Comparison of ENCODE assay signal across 18 cellular contexts in the genomic region with DNA sequence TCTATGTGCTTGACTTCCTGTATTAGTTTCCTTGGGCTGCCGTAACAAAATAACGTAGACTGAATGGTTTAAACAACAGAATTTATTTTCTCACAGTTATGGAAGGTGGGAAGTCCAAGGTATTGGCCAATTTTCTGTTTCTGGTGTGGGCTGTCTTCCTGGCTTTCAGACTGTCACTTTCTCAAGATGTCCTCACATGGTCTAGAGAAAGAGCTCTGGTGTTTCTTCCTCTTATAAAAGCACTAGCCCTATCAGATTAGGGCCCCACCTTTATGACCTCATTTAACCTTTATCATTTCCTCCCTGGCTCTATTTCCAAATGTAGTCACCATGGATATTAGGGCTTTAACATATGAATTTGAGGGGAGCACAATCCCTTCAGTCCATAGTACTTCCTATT. TPM values are rescaled to one million over a fixed set of nuclear protein-coding genes. Genes with fewer than 3 reads are reported as not detected.
A peak's percentile ranks its signal among the peaks of the same experiment; 100 is the strongest.
DNase-seq lines count a peak whose midpoint lies in the region; ATAC-seq and FAIRE-seq lines count a peak whose summit lies in the region.
"Had no signal": no experiment of that assay in that cellular context is flagged by ENCODE, and none has a peak within 500 bp of the region (broad histone marks: within the 10 kb centered on the region; RNA-seq: fewer than 3 reads in every experiment).

No MANE protein-coding gene starts in this region.

- peak; percentile 67 for ATAC-seq in left colon
- no peak for ATAC-seq in GM21737 (IDR thresholded peaks at IDR 0.05; ENCODE audit: unreplicated experiment)

- H3K27me3 ChIP-seq in effector memory CD4-positive, alpha-beta T cell (replicated peaks; ENCODE audit: control insufficient read depth, insufficient read depth, low read length, poor library complexity, severe bottlenecking), result peaks cover 2% of the 10 kb centered on the region
- H3K27me3 ChIP-seq: BLaER1, SJCRH30 had no signal

- no peak overlapping the region for H3K4me3 ChIP-seq in Jurkat, Clone E6-1 (ENCODE audit: low read length)
- no peak overlapping the region for H3K4me3 ChIP-seq in effector memory CD4-positive, alpha-beta T cell (ENCODE audit: insufficient read depth, low read depth, low read length, poor library complexity, severe bottlenecking)
- H3K4me3 ChIP-seq: BLaER1, SJCRH30 had no signal

- H3K36me3 ChIP-seq in effector memory CD4-positive, alpha-beta T cell (ENCODE audit: control insufficient read depth, insufficient read depth, low read length), result no peaks in the 10 kb centered on the region

- H3K9me3 ChIP-seq in effector memory CD4-positive, alpha-beta T cell (ENCODE audit: control insufficient read depth, low read length), result no peaks in the 10 kb centered on the region
- H3K9me3 ChIP-seq: BLaER1, SJCRH30 had no signal

- no peak for FAIRE-seq in frontal cortex (lab: Jason Lieb, UNC)

- H3K4me1 ChIP-seq in effector memory CD4-positive, alpha-beta T cell (ENCODE audit: control insufficient read depth, insufficient read depth, low read length, poor library complexity, severe bottlenecking), result no peaks in the 10 kb centered on the region
- H3K4me1 ChIP-seq: BLaER1, SJCRH30 had no signal

- no peak overlapping the region for H3K27ac ChIP-seq in effector memory CD4-positive, alpha-beta T cell (ENCODE audit: insufficient read depth, low read length, poor library complexity, severe bottlenecking)
- H3K27ac ChIP-seq: 22Rv1, BLaER1, RWPE1, SJCRH30 had no signal

- intact Hi-C loops in left colon (cut with DNase I, micrococcal nuclease), result no loop called here

- DNase-seq in DMS153 (lab: John Stamatoyannopoulos, UW), result peak; percentile 0
- no peak for DNase-seq in DMS153 treated with DMSO at 0.1 percent for 48 hours (lab: John Stamatoyannopoulos, UW; ENCODE audit: unreplicated experiment)
- DNase-seq in Jurkat, Clone E6-1 (ENCODE audit: low read depth, low spot score), result peak; percentile 17
- DNase-seq in NOMO-1 treated with DMSO at 0.1 percent for 48 hours (lab: John Stamatoyannopoulos, UW; ENCODE audit: unreplicated experiment), result peak; percentile 35
- DNase-seq in left colon, result no peak
- DNase-seq in effector memory CD4-positive, alpha-beta T cell, result no peak
- no peak for DNase-seq in frontal cortex (ENCODE audit: low spot score in 2 of 2)
- DNase-seq: DMS 273 treated with DMSO at 0.1 percent for 48 hours, EL, NCI-H1105, NCI-H187 treated with DMSO at 0.1 percent for 48 hours, NCI-H2171, NCI-H82, SJCRH30 had no signal

RNA-seq across cellular contexts. Expression of gene SPRED1, which starts 54.6 kb away (rescaled TPM):
- 4.8 TPM for polyA plus RNA-seq in Jurkat, Clone E6-1 (2012; ENCODE audit: insufficient read depth, insufficient read length)
- 10 to 100 TPM; 24.5 to 32.4 TPM for total RNA-seq in left colon
- total RNA-seq in frontal cortex, result 70.9 TPM

Comparison
In these comparisons a context has a peak if more than half of its experiments do, and no peak if none do; other contexts are left out.
1. DNase-seq: peak in DMS153 (single experiment), Jurkat, Clone E6-1 (single experiment) and NOMO-1 treated with DMSO at 0.1 percent for 48 hours (single experiment); none in DMS153 treated with DMSO at 0.1 percent for 48 hours (single experiment), left colon (0 of 2), effector memory CD4-positive, alpha-beta T cell (0 of 3) and frontal cortex (0 of 2).